Comparison of ENCODE assay signal across 1 cellular context in the genomic region with DNA sequence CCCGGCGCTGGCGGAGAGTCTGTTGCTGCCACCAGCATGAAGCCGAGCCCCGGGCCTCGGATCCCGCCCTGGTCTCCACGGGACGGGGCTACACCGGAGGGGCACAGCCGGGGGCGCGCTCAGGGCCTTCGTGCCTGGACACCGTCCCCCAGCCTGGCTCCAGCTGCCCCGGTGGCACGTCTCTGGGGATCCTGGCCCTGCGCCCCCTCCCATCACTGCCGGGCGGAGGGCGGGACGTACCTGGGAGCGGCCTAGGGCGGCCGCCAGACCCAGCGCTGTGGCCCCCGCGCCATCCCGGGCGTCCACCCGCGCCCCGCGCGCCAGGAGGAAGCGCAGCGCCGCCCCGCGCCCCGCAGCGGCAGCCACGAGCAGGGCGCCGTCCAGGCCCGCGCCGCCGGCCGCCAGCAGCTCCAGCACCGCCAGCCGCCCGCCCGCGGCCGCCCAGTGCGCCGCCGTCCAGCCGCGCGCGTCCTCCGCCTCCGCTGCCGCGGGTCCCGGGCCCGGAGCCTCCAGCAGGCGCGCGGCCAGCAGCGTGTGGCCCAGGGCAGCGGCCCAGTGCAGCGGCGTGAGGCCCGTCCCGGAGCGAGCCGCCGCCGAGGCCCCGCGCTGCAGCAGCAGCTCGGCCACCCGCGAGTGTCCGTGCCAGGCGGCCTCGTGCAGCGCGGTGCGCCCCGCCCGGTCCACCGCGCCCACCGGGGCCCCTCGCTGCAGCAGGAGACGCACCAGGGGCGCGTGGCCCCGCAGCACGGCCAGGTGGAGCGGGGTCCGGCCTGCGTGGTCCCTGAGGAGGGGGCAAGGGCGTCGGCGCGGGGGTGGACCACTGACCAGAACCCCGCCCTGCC.
TF ChIP-seq lines count a peak whose summit lies in the region.

No MANE protein-coding gene starts in this region.

TF ChIP-seq in GM12878, 131 proteins besides CTCF, POLR2A, EP300 and RAD21:
- TF ChIP-seq STAT1 (conservative IDR thresholded peaks at IDR 0.05): no peak
